8 cellular contexts compared by ENCODE assay signal in the genomic region with DNA sequence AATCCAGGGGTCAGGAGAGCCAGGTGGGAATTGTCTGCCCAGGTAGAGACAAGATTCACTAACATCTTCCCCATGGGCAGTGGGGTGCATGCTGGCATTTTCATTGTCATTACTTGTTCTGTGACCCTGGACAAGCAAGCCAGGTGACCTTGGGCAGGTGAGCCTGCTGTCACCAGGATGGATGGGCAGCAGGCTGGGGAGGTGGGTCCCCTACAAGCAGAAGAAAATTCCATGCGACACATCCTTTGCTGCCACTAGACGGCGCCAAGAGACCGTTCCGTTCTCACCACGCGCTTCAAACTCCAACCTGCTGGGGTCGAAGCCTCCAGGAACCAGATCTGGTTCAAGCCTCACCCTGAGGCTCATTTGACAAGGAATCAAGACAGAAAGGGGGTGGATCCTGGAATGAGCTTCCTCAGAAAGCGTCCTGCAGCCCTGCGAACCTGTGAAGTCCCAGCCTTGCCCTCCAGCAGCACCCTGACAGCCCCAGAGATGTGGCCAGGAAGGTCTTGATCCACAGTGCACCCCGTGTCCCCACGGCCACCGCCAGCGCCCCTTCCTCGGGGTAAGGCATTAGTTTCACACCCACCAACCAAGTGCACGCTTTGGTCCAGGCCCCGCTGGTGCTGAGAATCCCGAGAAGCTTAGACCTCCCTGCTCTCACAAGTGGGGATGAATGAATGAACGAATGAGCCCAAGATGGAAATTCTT. TPM values are rescaled to one million over a fixed set of nuclear protein-coding genes. Genes with fewer than 3 reads are reported as not detected.
DNase-seq lines count a peak whose midpoint lies in the region; ATAC-seq and TF ChIP-seq lines count a peak whose summit lies in the region.

No MANE protein-coding gene starts in this region.

- H3K27ac ChIP-seq in Karpas-422 (ENCODE audit: low read length) (no peak overlapping the region), PC-3 (ENCODE audit: low read length) (no peak overlapping the region)

- H3K27me3 ChIP-seq in Karpas-422 (ENCODE audit: low read length) (no peaks in the 10 kb centered on the region), PC-3 (ENCODE audit: low read length) (no peaks in the 10 kb centered on the region)

- no peak overlapping the region for H3K4me2 ChIP-seq in Karpas-422 (ENCODE audit: low read depth, low read length, poor library complexity, severe bottlenecking)
- H3K4me2 ChIP-seq in PC-3 (ENCODE audit: low read length) = peak overlapping the region; percentile 24; the same call in 1 of the 2 replicates

- no peaks in the 10 kb centered on the region for H3K36me3 ChIP-seq in Karpas-422 (ENCODE audit: insufficient read depth, low read length)
- no peaks in the 10 kb centered on the region for H3K36me3 ChIP-seq in PC-3 (ENCODE audit: low read depth, low read length)

- POLR2A ChIA-PET in PC-3 (lab: Charles Lee; ENCODE audit: unreplicated experiment) = no interaction called here

- H2AFZ ChIP-seq in Karpas-422 (ENCODE audit: low read length) (0 out of 2 replicates have a peak overlapping the region, but pooled peaks have one; percentile 35), PC-3 (ENCODE audit: low read length) (peak overlapping the region; percentile 78)

- DNase-seq in D341Med (ENCODE audit: low spot score) (peak; percentile 81), Karpas-422 (peak; percentile 95), PC-3 (peak; percentile 90), activated T-cell treated with anti-CD3 and anti-CD28 coated beads for 24 hours (ENCODE audit: low read depth) (peak; percentile 66), epithelial cell of proximal tubule (ENCODE audit: low read depth) (no peak), myocyte (ENCODE audit: low read depth) (peak; percentile 82)
- peak; percentile 48 to 66 for DNase-seq in stimulated activated CD8-positive, alpha-beta memory T cell treated with anti-CD3 and anti-CD28 coated beads, Interleukin-7, amount 100 ng/mL, for 4 hours (ENCODE audit: low read depth in 2 of 2)

- H3F3A ChIP-seq in PC-3 (ENCODE audit: low read length, unreplicated experiment) = no peaks in the 10 kb centered on the region

- intact Hi-C loops in PC-3 (cut with micrococcal nuclease) = loop anchor here (1.0 to 5.0 kb wide), 3 partner anchors 66 to 135 kb away; no protein-coding TSS in a partner anchor

- BruUV-seq in PC-3 (replicated peaks; lab: Mats Ljungman, UMichigan) = no TSS peak

- H3K4me3 ChIP-seq in Karpas-422 (ENCODE audit: low read length) = no peak overlapping the region
- no peak overlapping the region for H3K4me3 ChIP-seq in PC-3 (ENCODE audit: low read length)
- H3K4me3 ChIP-seq in epithelial cell of proximal tubule (ENCODE audit: low read depth, low read length) = no peak overlapping the region

- ATAC-seq in PC-3 (peak; percentile 13), HG02571 (IDR thresholded peaks at IDR 0.05; ENCODE audit: unreplicated experiment) (no peak)

- H3K9me3 ChIP-seq in Karpas-422 (ENCODE audit: low read length) = no peaks in the 10 kb centered on the region
- no peaks in the 10 kb centered on the region for H3K9me3 ChIP-seq in PC-3 (ENCODE audit: low read length)

- H3K4me1 ChIP-seq in Karpas-422 (ENCODE audit: low read length) = peaks cover 28% of the 10 kb centered on the region
- peaks cover 25% of the 10 kb centered on the region for H3K4me1 ChIP-seq in PC-3 (ENCODE audit: insufficient read depth, low read length)

- H3K79me2 ChIP-seq in Karpas-422 (ENCODE audit: low read length) (peaks cover 18% of the 10 kb centered on the region), PC-3 (ENCODE audit: low read length) (peaks cover 18% of the 10 kb centered on the region)

- TF ChIP-seq CTCF in PC-3 (conservative IDR thresholded peaks at IDR 0.05; ENCODE audit: low read depth, low read length) (peak; percentile 93), epithelial cell of proximal tubule (conservative IDR thresholded peaks at IDR 0.05; ENCODE audit: low read depth, low read length) (peak; percentile 90)

- peak overlapping the region; percentile 24; the same call in 1 of the 2 replicates for H3K9ac ChIP-seq in Karpas-422 (ENCODE audit: low read length)
- H3K9ac ChIP-seq in PC-3 (ENCODE audit: low read length) = no peak overlapping the region

- H4K20me1 ChIP-seq in Karpas-422 (ENCODE audit: insufficient read depth, low read depth, low read length) = peaks cover 5% of the 10 kb centered on the region; the same call in 1 of the 2 replicates
- no peaks in the 10 kb centered on the region for H4K20me1 ChIP-seq in PC-3 (ENCODE audit: low read length)

- CTCF ChIA-PET in PC-3 (lab: Charles Lee) = interaction anchor here (0.6 to 1.4 kb wide), 3 partner anchors 16 to 82 kb away, joined by 3 to 4 read pairs (median 3); no protein-coding TSS in a partner anchor

- H3K9me2 ChIP-seq in Karpas-422 (replicated peaks; ENCODE audit: insufficient read depth, low read length) = no peaks in the 10 kb centered on the region
- no peaks in the 10 kb centered on the region for H3K9me2 ChIP-seq in PC-3 (replicated peaks; ENCODE audit: low read length)

RNA-seq across cellular contexts. Expression of a gene that starts 3.2 kb away (rescaled TPM):
- total RNA-seq in Karpas-422 (2014; rRNA removed; shearing (Covaris generic); ENCODE audit: low replicate concordance) = 240 and 340 TPM in 2 replicates
- total RNA-seq in PC-3 (2014; rRNA removed) (606 and 701 TPM in 2 replicates), epithelial cell of proximal tubule (300 and 402 TPM in 2 replicates), myocyte (521 and 604 TPM in 2 replicates)
- 481 TPM for polyA plus RNA-seq in myocyte (2012)
